8 cellular contexts compared by ENCODE assay signal in the genomic region with DNA sequence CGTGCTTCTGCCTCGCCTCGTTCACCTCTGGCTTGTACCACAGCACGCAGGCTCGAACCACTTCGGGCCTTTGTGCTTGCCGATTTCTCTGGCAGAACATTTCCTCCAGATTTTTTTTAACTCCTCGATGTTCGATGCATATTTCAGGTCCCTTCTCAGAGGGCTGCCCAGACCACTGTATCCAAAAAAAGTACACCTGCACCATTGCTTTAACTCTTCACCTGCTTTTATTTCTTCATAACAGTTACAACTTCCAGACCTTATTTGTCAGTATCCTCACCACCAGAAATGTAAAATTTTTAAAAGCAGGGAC. TPM values are rescaled to one million over a fixed set of nuclear protein-coding genes. Genes with fewer than 3 reads are reported as not detected.
DNase-seq lines count a peak whose midpoint lies in the region; ATAC-seq and TF ChIP-seq lines count a peak whose summit lies in the region.

No MANE protein-coding gene starts in this region.

- H3K4me1 ChIP-seq in cardiac muscle cell (ENCODE audit: low read depth) (peaks cover 22% of the 10 kb centered on the region), lung (ENCODE audit: control insufficient read depth in 2 of 2, insufficient read depth in 2 of 2, low read length in 2 of 2) (peaks cover 2 to 6% of the 10 kb centered on the region in 2 donors), uterus (no peaks in the 10 kb centered on the region)

- H3K27ac ChIP-seq in cardiac muscle cell = peak overlapping the region; percentile 98
- H3K27ac ChIP-seq in lung (ENCODE audit: low read depth in 1 of 2, low read length in 1 of 2) = peak overlapping the region; percentile 99
- peak overlapping the region; percentile 91 to 96 for H3K27ac ChIP-seq in uterus

- TF ChIP-seq CTCF in cardiac muscle cell (IDR thresholded peaks at IDR 0.05; ENCODE audit: low read depth, low read length) (no peak), astrocyte of the cerebellum (IDR thresholded peaks at IDR 0.05; ENCODE audit: low read depth, low read length, missing control alignments) (no peak), lung (IDR thresholded peaks at IDR 0.05; ENCODE audit: control extremely low read depth, extremely low read depth) (no peak), uterus (IDR thresholded peaks at IDR 0.05) (no peak)

- DNase-seq in cardiac muscle cell (ENCODE audit: low read depth in 1 of 2, low spot score in 1 of 2) (no peak), left ventricle myocardium superior (no peak), astrocyte of the cerebellum (ENCODE audit: low read depth) (no peak), lung (ENCODE audit: low spot score) (no peak), uterus (no peak), amniotic stem cell (lab: John Stamatoyannopoulos, UW) (no peak)

- in situ Hi-C loops in astrocyte of the cerebellum (cut with HindIII; ENCODE audit: low sequenced_read_pairs) = no loop called here

- H3K27me3 ChIP-seq in cardiac muscle cell = no peaks in the 10 kb centered on the region
- H3K27me3 ChIP-seq in lung (ENCODE audit: control insufficient read depth, insufficient read depth) = no peaks in the 10 kb centered on the region
- H3K27me3 ChIP-seq in uterus = no peaks in the 10 kb centered on the region

- H3K4me3 ChIP-seq in cardiac muscle cell (peak overlapping the region; percentile 91), astrocyte of the cerebellum (ENCODE audit: low read depth, low read length) (peak overlapping the region; percentile 81), lung (peak overlapping the region; percentile 52), uterus (peak overlapping the region; percentile 78 to 80)

- ATAC-seq in left ventricle myocardium superior (no peak), lung (ENCODE audit: insufficient read depth, low FRiP score) (no peak), GM21737 (IDR thresholded peaks at IDR 0.05; ENCODE audit: unreplicated experiment) (no peak), HG02981 (IDR thresholded peaks at IDR 0.05; ENCODE audit: unreplicated experiment) (no peak)

- intact Hi-C loops in left ventricle myocardium superior (cut with micrococcal nuclease) (no loop called here), uterus (cut with DNase I; ENCODE audit: low total_unique reads) (no loop called here)

- WGBS in lung, 2 donors = 1 to 2% methylated on average over 9 of the region's 9 CpGs

- TF ChIP-seq POLR2A in uterus (IDR thresholded peaks at IDR 0.05) = no peak

- H3K9me3 ChIP-seq in cardiac muscle cell (ENCODE audit: low read depth) (no peaks in the 10 kb centered on the region), lung (ENCODE audit: control insufficient read depth in 2 of 2, insufficient read depth in 1 of 2, low read length in 1 of 2) (no peaks in the 10 kb centered on the region), uterus (no peaks in the 10 kb centered on the region)

- no peaks in the 10 kb centered on the region for H3K36me3 ChIP-seq in cardiac muscle cell
- no peaks in the 10 kb centered on the region for H3K36me3 ChIP-seq in lung (ENCODE audit: control insufficient read depth in 2 of 2, insufficient read depth in 2 of 2, low read length in 2 of 2)
- no peaks in the 10 kb centered on the region for H3K36me3 ChIP-seq in uterus

RNA-seq across cellular contexts. Expression of a gene that starts 1.3 kb away (rescaled TPM):
- total RNA-seq in cardiac muscle cell = 43.5 and 48.6 TPM in 2 replicates
- 34.6 and 51.0 TPM in 2 replicates for polyA plus RNA-seq in cardiac muscle cell
- total RNA-seq in left ventricle myocardium superior = 34.9 TPM
- total RNA-seq in lung = 100 to 1,000 TPM in 1 of 2 donors, 10 to 100 TPM in 1; 34.7 to 133 TPM
- polyA plus RNA-seq in lung = 10 to 100 TPM in 1 of 2 donors, 1 to 10 TPM in 1; 9.9 to 11.1 TPM
- total RNA-seq in uterus = 100 to 1,000 TPM in 1 of 4 donors, 10 to 100 TPM in 3; 36.6 to 182 (median 79.6) TPM
